21 cellular contexts compared by ENCODE assay signal in genomic region chr3:49751501-49751900, GRCh38. TPM values are rescaled to one million over a fixed set of nuclear protein-coding genes. Genes with fewer than 3 reads are reported as not detected.
"Had no signal": no experiment of that assay in that cellular context is flagged by ENCODE, and none has a peak within 500 bp of the region (broad histone marks: within the 10 kb centered on the region; RNA-seq: fewer than 3 reads in every experiment).

No MANE protein-coding gene starts in this region.

- H3K9me3 Mint-ChIP-seq: IgD-negative memory B cell had no signal

- ATAC-seq: K562 had no signal

- H3K4me3 ChIP-seq: K562, SJSA1, SK-N-MC had no signal

- H3K27me3 Mint-ChIP-seq: IgD-negative memory B cell had no signal

- DNase-seq: Kasumi-1, MM.1S, NCI-H1092 treated with DMSO at 0.1 percent for 48 hours, NCI-H1436, NCI-H187 treated with DMSO at 0.1 percent for 48 hours, NCI-H2029 treated with DMSO at 0.1 percent for 48 hours, NCI-H2227 treated with DMSO at 0.1 percent for 48 hours, NCI-H524 treated with DMSO at 0.1 percent for 48 hours, NCI-H69, NCI-H774, Right ventricle myocardium superior, RPMI8226, SIG-M5 had no signal

- H3K4me3 Mint-ChIP-seq: IgD-negative memory B cell had no signal

- H3K9me3 ChIP-seq: SJSA1 had no signal

- H3K27me3 ChIP-seq: SJSA1 had no signal

- H3K27ac ChIP-seq: KMS-11, SJSA1, SK-N-MC had no signal

RNA-seq across cellular contexts. Expression of gene AMIGO3, which starts 32.0 kb away (rescaled TPM):
- total RNA-seq: NCI-H460, Right ventricle myocardium superior had no signal

RNA-seq across cellular contexts. Expression of gene CDHR4, which starts 48.2 kb away (rescaled TPM):
- total RNA-seq: HT1080, K562, M059J, NCI-H460, Right ventricle myocardium superior, SJSA1 had no signal
- polyA plus RNA-seq: IgD-negative memory B cell had no signal
